Comparison of ENCODE assay signal across 8 cellular contexts in the genomic region with DNA sequence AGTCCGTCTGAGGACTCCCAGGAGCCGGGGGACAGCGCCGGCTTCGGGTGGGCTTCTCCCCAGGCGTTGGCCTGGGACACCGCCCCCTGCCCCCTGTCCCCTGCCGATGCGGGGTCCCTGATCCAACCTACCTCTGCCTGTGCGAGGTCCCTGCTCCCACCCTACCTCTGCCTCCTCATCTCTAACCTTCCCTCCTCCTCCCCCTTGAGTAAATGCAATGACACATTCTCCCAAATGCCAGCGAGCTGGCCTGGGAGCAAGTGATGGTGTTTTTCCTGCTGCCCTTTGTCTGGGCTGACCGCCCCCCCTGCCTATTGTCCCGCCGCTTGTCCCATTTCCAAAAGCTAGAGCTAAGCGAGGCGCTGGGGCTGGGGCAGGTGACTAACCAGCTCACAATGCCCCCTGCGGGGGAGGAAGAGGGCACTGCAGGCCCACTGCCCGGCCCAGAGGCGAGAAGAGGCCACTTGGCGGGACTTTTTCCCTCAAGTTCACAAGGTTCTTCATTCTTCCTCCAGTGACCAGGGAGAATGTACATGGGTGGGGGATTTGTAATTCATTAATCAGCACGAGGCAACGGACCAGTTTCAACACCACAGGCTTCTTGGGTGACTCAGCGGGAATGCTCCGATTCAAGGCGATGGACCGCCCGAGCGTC. TPM values are rescaled to one million over a fixed set of nuclear protein-coding genes. Genes with fewer than 3 reads are reported as not detected.
A peak's percentile ranks its signal among the peaks of the same experiment; 100 is the strongest.
DNase-seq lines count a peak whose midpoint lies in the region; ATAC-seq, FAIRE-seq and TF ChIP-seq lines count a peak whose summit lies in the region.

No MANE protein-coding gene starts in this region.

- WGBS in small intestine, 3 donors, result 2 to 6% (median 4%) methylated on average over 19 to 28 of the region's 28 CpGs

- DNase-seq in Calu3 (peak; percentile 96), HFF-Myc (ENCODE audit: extremely low read depth, low read depth) (no peak), bronchial epithelial cell (ENCODE audit: low read depth) (peak; percentile 96), immature natural killer cell (peak; percentile 47 to 55 (median 51)), small intestine (peak; percentile 64)

- intact Hi-C loops in Calu3 (cut with micrococcal nuclease; ENCODE audit: unreplicated experiment), result loop anchor here (1.0 kb wide), 1 partner anchor 20 kb away; no protein-coding TSS in a partner anchor

- ATAC-seq in SK-N-SH treated with all-trans-retinoic acid at 6 μM for 48 hours (peak; percentile 71), GM18517 (IDR thresholded peaks at IDR 0.05; ENCODE audit: unreplicated experiment) (no peak), HG03280 (IDR thresholded peaks at IDR 0.05; ENCODE audit: unreplicated experiment) (no peak)

- CTCF ChIA-PET in Calu3 (lab: Charles Lee), result interaction anchor here (0.5 to 3.3 kb wide), 15 partner anchors 9 to 268 kb away, joined by 3 to 33 read pairs (median 5); partner anchors contain the start of genes POLD4 and RAD9A

- H3K9me3 ChIP-seq in small intestine (ENCODE audit: control insufficient read depth, low read depth), result no peaks in the 10 kb centered on the region

- H3K36me3 Mint-ChIP-seq in Calu3 (ENCODE audit: insufficient read depth, unreplicated experiment) (peaks cover 46% of the 10 kb centered on the region), immature natural killer cell (no peaks in the 10 kb centered on the region)

- peaks cover 3 to 8% of the 10 kb centered on the region in 2 donors for H3K4me1 ChIP-seq in small intestine (ENCODE audit: control insufficient read depth in 2 of 2, insufficient read depth in 1 of 2, low read depth in 1 of 2, low read length in 1 of 2)

- H3K9me3 Mint-ChIP-seq in Calu3 (ENCODE audit: low read depth, unreplicated experiment), result no peaks in the 10 kb centered on the region
- H3K9me3 Mint-ChIP-seq in immature natural killer cell, result peaks cover 0 to 2% (median 0%) of the 10 kb centered on the region in 6 donors

- FAIRE-seq in bronchial epithelial cell (lab: Jason Lieb, UNC), result no peak
- no peak for FAIRE-seq in small intestine (lab: Jason Lieb, UNC)

- H3K4me3 ChIP-seq in HFF-Myc (replicated peaks; ENCODE audit: low read depth, low read length) (peak overlapping the region; percentile 59), bronchial epithelial cell (ENCODE audit: low read depth, low read length) (peak overlapping the region; percentile 62), small intestine (ENCODE audit: low read depth in 1 of 2, low read length in 2 of 2) (peak overlapping the region; percentile 76 to 80)

- H3K36me3 ChIP-seq in bronchial epithelial cell (ENCODE audit: control insufficient read depth, insufficient read depth, low read length) (no peaks in the 10 kb centered on the region), small intestine (ENCODE audit: control insufficient read depth in 2 of 2, insufficient read depth in 2 of 2, low read length in 2 of 2) (no peaks in the 10 kb centered on the region)

- TF ChIP-seq CTCF in Calu3 (IDR thresholded peaks at IDR 0.05; ENCODE audit: unreplicated experiment) (peak; percentile 56), HFF-Myc (IDR thresholded peaks at IDR 0.05; ENCODE audit: low read depth, low read length, missing control alignments) (peak; percentile 52), bronchial epithelial cell (IDR thresholded peaks at IDR 0.05; ENCODE audit: insufficient read depth, low read length, severe bottlenecking) (peak; percentile 24)

- no peaks in the 10 kb centered on the region for H3K27me3 ChIP-seq in bronchial epithelial cell (ENCODE audit: control insufficient read depth, insufficient read depth, low read length)
- no peaks in the 10 kb centered on the region for H3K27me3 ChIP-seq in small intestine (ENCODE audit: control insufficient read depth in 2 of 2, insufficient read depth in 2 of 2, low read length in 2 of 2)

- peak overlapping the region in 1 of 2 donors; percentile 79 for H3K27ac ChIP-seq in small intestine (ENCODE audit: low read depth in 1 of 2, low read length in 1 of 2)

- peaks cover 47% of the 10 kb centered on the region for H3K4me1 Mint-ChIP-seq in Calu3 (ENCODE audit: low read depth, unreplicated experiment)
- H3K4me1 Mint-ChIP-seq in immature natural killer cell, result peaks cover 42 to 47% of the 10 kb centered on the region in 2 donors

- BruUV-seq in Calu3 (replicated peaks; lab: Mats Ljungman, UMichigan), result no TSS peak

- H3K4me3 Mint-ChIP-seq in Calu3 (ENCODE audit: low read depth, unreplicated experiment), result peak overlapping the region; percentile 71
- H3K4me3 Mint-ChIP-seq in immature natural killer cell, result peak overlapping the region; percentile 79 to 86 (median 82)

- H3K27ac Mint-ChIP-seq in Calu3 (ENCODE audit: unreplicated experiment) (peak overlapping the region; percentile 75), immature natural killer cell (peak overlapping the region; percentile 34 to 93 (median 83))

- no peaks in the 10 kb centered on the region for H3K27me3 Mint-ChIP-seq in Calu3 (ENCODE audit: unreplicated experiment)
- peaks cover 5 to 21% (median 17%) of the 10 kb centered on the region in 3 donors for H3K27me3 Mint-ChIP-seq in immature natural killer cell (ENCODE audit: low read depth in 3 of 3)

TF ChIP-seq in SK-N-SH treated with all-trans-retinoic acid at 6 μM for 48 hours, 23 proteins besides CTCF, POLR2A, EP300 and RAD21:
- TF ChIP-seq, protein P1, sequence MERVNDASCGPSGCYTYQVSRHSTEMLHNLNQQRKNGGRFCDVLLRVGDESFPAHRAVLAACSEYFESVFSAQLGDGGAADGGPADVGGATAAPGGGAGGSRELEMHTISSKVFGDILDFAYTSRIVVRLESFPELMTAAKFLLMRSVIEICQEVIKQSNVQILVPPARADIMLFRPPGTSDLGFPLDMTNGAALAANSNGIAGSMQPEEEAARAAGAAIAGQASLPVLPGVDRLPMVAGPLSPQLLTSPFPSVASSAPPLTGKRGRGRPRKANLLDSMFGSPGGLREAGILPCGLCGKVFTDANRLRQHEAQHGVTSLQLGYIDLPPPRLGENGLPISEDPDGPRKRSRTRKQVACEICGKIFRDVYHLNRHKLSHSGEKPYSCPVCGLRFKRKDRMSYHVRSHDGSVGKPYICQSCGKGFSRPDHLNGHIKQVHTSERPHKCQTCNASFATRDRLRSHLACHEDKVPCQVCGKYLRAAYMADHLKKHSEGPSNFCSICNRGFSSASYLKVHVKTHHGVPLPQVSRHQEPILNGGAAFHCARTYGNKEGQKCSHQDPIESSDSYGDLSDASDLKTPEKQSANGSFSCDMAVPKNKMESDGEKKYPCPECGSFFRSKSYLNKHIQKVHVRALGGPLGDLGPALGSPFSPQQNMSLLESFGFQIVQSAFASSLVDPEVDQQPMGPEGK (CRISPR knock-in tag; IDR thresholded peaks at IDR 0.05; ENCODE audit: borderline replicate concordance), result peak; percentile 47; the same call in 1 of the 2 replicates
- TF ChIP-seq BACH2 (CRISPR knock-in tag; IDR thresholded peaks at IDR 0.05; ENCODE audit: borderline replicate concordance) (no peak), ZNF8 (CRISPR knock-in tag; IDR thresholded peaks at IDR 0.05) (no peak)

RNA-seq across cellular contexts. Expression of gene CLCF1, which starts 0.6 kb away (rescaled TPM):
- 7.1 and 7.5 TPM in 2 replicates for total RNA-seq in Calu3 (2022)
- total RNA-seq in bronchial epithelial cell, result 1.8 and 2.3 TPM in 2 replicates
- 1 to 10 TPM in 1 of 3 donors, under 1 TPM in 1, not detected in 1; 0.34 to 2.2 TPM for polyA plus RNA-seq in immature natural killer cell
- polyA plus RNA-seq in small intestine, result 1 to 10 TPM in 2 of 3 donors, not detected in 1; 1.4 to 3.0 TPM

RNA-seq across cellular contexts. Expression of gene RAD9A, which starts 17.7 kb away (rescaled TPM):
- total RNA-seq in Calu3 (2022) (26.9 and 38.6 TPM in 2 replicates), bronchial epithelial cell (8.7 and 10.8 TPM in 2 replicates)
- polyA plus RNA-seq in immature natural killer cell (10 to 100 TPM; 10.2 to 12.8 (median 11.6) TPM), small intestine (10 to 100 TPM; 19.5 to 88.3 (median 58.6) TPM)

RNA-seq across cellular contexts. Expression of gene POLD4, which starts 20.7 kb away (rescaled TPM):
- total RNA-seq in Calu3 (2022) (95.1 and 119 TPM in 2 replicates), bronchial epithelial cell (45.8 and 83.1 TPM in 2 replicates)
- polyA plus RNA-seq in immature natural killer cell (100 to 1,000 TPM in 2 of 3 donors, 10 to 100 TPM in 1; 86.1 to 131 (median 118) TPM), small intestine (100 to 1,000 TPM; 153 to 492 (median 467) TPM)

RNA-seq across cellular contexts. Expression of gene PPP1CA, which starts 27.6 kb away (rescaled TPM):
- total RNA-seq in Calu3 (2022) (179 and 180 TPM in 2 replicates), bronchial epithelial cell (209 and 225 TPM in 2 replicates)
- polyA plus RNA-seq in immature natural killer cell (1,000 to 10,000 TPM in 1 of 3 donors, 100 to 1,000 TPM in 2; 830 to 1,276 (median 950) TPM), small intestine (100 to 1,000 TPM; 165 to 211 (median 210) TPM)

RNA-seq across cellular contexts. Expression of gene TBC1D10C, which starts 29.8 kb away (rescaled TPM):
- not detected in 2 replicates for total RNA-seq in Calu3 (2022)
- not detected in 2 replicates for total RNA-seq in bronchial epithelial cell
- polyA plus RNA-seq in immature natural killer cell, result 100 to 1,000 TPM; 396 to 531 (median 451) TPM
- polyA plus RNA-seq in small intestine, result 10 to 100 TPM in 1 of 3 donors, 1 to 10 TPM in 2; 2.5 to 18.1 (median 4.4) TPM
